Comparison of ENCODE assay signal across 8 cellular contexts in the genomic region with DNA sequence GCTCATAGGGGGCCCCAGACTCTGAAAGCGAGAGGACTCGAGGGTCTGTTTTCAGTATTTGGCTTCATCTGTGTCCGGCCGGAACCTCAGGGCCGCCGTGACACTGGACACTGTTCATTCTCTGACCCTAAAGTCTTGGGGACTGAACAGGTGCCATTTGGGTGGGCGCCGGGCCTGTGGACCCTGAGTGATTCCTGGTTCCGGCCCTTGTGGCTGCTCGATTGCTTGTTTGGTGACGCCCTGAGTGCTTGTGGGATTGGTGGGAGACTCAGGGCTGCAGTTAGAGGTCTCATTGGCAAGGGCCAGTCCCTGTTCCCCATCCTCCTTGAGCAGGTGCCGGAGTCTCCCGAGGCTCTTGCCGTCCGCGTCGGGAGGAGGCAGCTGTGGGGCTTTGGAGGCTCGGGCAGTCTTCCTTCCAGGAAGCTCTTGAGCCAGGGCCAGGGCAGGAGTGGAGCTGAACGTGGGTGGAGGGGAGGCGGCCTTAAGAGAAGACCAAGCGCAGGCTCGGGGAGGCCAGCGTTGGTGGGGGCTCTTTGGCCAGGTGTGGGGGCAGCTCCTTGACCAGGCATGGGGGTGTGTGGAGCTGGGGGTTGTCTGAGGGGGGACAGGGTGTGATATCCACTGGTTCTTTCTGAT. TPM values are rescaled to one million over a fixed set of nuclear protein-coding genes. Genes with fewer than 3 reads are reported as not detected.
DNase-seq lines count a peak whose midpoint lies in the region; ATAC-seq, FAIRE-seq and TF ChIP-seq lines count a peak whose summit lies in the region.

No MANE protein-coding gene starts in this region.

- intact Hi-C loops in activated naive CD4-positive, alpha-beta T cell treated with anti-CD3 and anti-CD28 coated beads for 36 hours (cut with micrococcal nuclease), result no loop called here
- intact Hi-C loops in upper lobe of right lung (cut with DNase I), result no loop called here

- 84% methylated on average over 23 of the region's 23 CpGs for WGBS in mesenchymal stem cell

- no peak overlapping the region for H3K18ac ChIP-seq in mesenchymal stem cell (ENCODE audit: low read depth in 1 of 2, low read length in 2 of 2)

- no peak overlapping the region for H2BK120ac ChIP-seq in mesenchymal stem cell (ENCODE audit: low read depth, low read length)

- H2BK5ac ChIP-seq in mesenchymal stem cell (ENCODE audit: low read depth, low read length, poor library complexity, severe bottlenecking), result no peak overlapping the region

- peak; percentile 29 for ATAC-seq in upper lobe of right lung
- ATAC-seq in activated CD4-positive, CD25-positive, alpha-beta regulatory T cell treated with anti-CD3 and anti-CD28 coated beads, Interleukin-2, amount 50 U/mL, for 24 hours, result no peak

- CTCF ChIA-PET in activated naive CD4-positive, alpha-beta T cell treated with anti-CD3 and anti-CD28 coated beads for 36 hours (lab: Charles Lee), result interaction anchor here (0.6 kb wide), 1 partner anchor 112 kb away, joined by 3 read pairs; no protein-coding TSS in a partner anchor

- no peaks in the 10 kb centered on the region for H3K9me3 ChIP-seq in mesenchymal stem cell (ENCODE audit: control insufficient read depth, low read length)
- no peaks in the 10 kb centered on the region for H3K9me3 ChIP-seq in upper lobe of right lung

- H3K4me1 Mint-ChIP-seq in activated naive CD4-positive, alpha-beta T cell treated with anti-CD3 and anti-CD28 coated beads for 36 hours (ENCODE audit: low read depth), result peaks cover 35% of the 10 kb centered on the region

- H3K27ac Mint-ChIP-seq in activated naive CD4-positive, alpha-beta T cell treated with anti-CD3 and anti-CD28 coated beads for 36 hours, result no peak overlapping the region

- H2AFZ ChIP-seq in mesenchymal stem cell (ENCODE audit: low read depth, low read length), result no peak overlapping the region

- no peak for FAIRE-seq in urothelium cell line (lab: Jason Lieb, UNC)

- no peak overlapping the region for H2BK12ac ChIP-seq in mesenchymal stem cell (ENCODE audit: low read length in 2 of 2)

- peak overlapping the region; percentile 96 for H3K9ac ChIP-seq in mesenchymal stem cell (ENCODE audit: low read length)

- H3K4me1 ChIP-seq in mesenchymal stem cell (ENCODE audit: control insufficient read depth, insufficient read depth, low read depth, low read length) (peaks cover 45% of the 10 kb centered on the region), upper lobe of right lung (peaks cover 46% of the 10 kb centered on the region)

- no peaks in the 10 kb centered on the region for H3K79me1 ChIP-seq in mesenchymal stem cell (replicated peaks; ENCODE audit: low read length, poor library complexity, severe bottlenecking)

- H3K36me3 Mint-ChIP-seq in activated naive CD4-positive, alpha-beta T cell treated with anti-CD3 and anti-CD28 coated beads for 36 hours (ENCODE audit: low read depth), result peaks cover 51% of the 10 kb centered on the region

- H3K23ac ChIP-seq in mesenchymal stem cell (ENCODE audit: low read length in 2 of 2), result no peak overlapping the region

- H3K4me2 ChIP-seq in mesenchymal stem cell (ENCODE audit: low read length, poor library complexity, severe bottlenecking), result peak overlapping the region; percentile 62

- no peak overlapping the region for H2AK5ac ChIP-seq in mesenchymal stem cell (ENCODE audit: low read length, severe bottlenecking)

- no peak overlapping the region for H3K14ac ChIP-seq in mesenchymal stem cell (ENCODE audit: low read length in 2 of 2)

- H3K4me3 Mint-ChIP-seq in activated naive CD4-positive, alpha-beta T cell treated with anti-CD3 and anti-CD28 coated beads for 36 hours, result peak overlapping the region; percentile 15

- H2BK15ac ChIP-seq in mesenchymal stem cell (ENCODE audit: low read depth, poor library complexity, severe bottlenecking), result no peak overlapping the region

- no peak overlapping the region for H4K91ac ChIP-seq in mesenchymal stem cell (ENCODE audit: low read length)

- no peak for DNase-seq in activated naive CD4-positive, alpha-beta T cell treated with anti-CD3 and anti-CD28 coated beads for 36 hours
- no peak for DNase-seq in activated naive CD4-positive, alpha-beta T cell treated with Interleukin-2 at 50 U/mL for 16 hours
- DNase-seq in choroid plexus epithelial cell (ENCODE audit: low read depth) (peak; percentile 64), mesenchymal stem cell (no peak), upper lobe of right lung (peak; percentile 88), urothelium cell line (ENCODE audit: low spot score) (no peak), GM19238 (ENCODE audit: insufficient read length, low spot score) (no peak)

- H3K27ac ChIP-seq in mesenchymal stem cell (ENCODE audit: low read length, poor library complexity, severe bottlenecking) (no peak overlapping the region), upper lobe of right lung (peak overlapping the region; percentile 61)

- TF ChIP-seq CTCF in choroid plexus epithelial cell (conservative IDR thresholded peaks at IDR 0.05; ENCODE audit: low read depth, low read length), result no peak
- no peak for TF ChIP-seq CTCF in upper lobe of right lung (IDR thresholded peaks at IDR 0.05)

- H3K4me3 ChIP-seq in choroid plexus epithelial cell (ENCODE audit: low read depth, low read length) (peak overlapping the region; percentile 28), mesenchymal stem cell (ENCODE audit: insufficient read depth in 1 of 2, low read depth in 1 of 2, low read length in 2 of 2) (peak overlapping the region in 1 of 2 experiments; percentile 96), upper lobe of right lung (peak overlapping the region; percentile 83)

- no peaks in the 10 kb centered on the region for H3K27me3 ChIP-seq in mesenchymal stem cell (ENCODE audit: control insufficient read depth in 1 of 2, insufficient read depth in 1 of 2, low read length in 2 of 2)
- H3K27me3 ChIP-seq in upper lobe of right lung, result no peaks in the 10 kb centered on the region

- H3K9me3 Mint-ChIP-seq in activated naive CD4-positive, alpha-beta T cell treated with anti-CD3 and anti-CD28 coated beads for 36 hours, result no peaks in the 10 kb centered on the region

- H3K4ac ChIP-seq in mesenchymal stem cell (ENCODE audit: low read depth in 1 of 2, low read length in 2 of 2), result no peak overlapping the region

- H3K27me3 Mint-ChIP-seq in activated naive CD4-positive, alpha-beta T cell treated with anti-CD3 and anti-CD28 coated beads for 36 hours (ENCODE audit: low read depth), result no peaks in the 10 kb centered on the region

- no peak overlapping the region for H4K8ac ChIP-seq in mesenchymal stem cell (ENCODE audit: low read length)

- H3K36me3 ChIP-seq in mesenchymal stem cell (ENCODE audit: control insufficient read depth in 1 of 2, insufficient read depth in 2 of 2, low read depth in 1 of 2, low read length in 2 of 2) (peaks cover 43 to 81% of the 10 kb centered on the region in 2 experiments), upper lobe of right lung (peaks cover 71% of the 10 kb centered on the region)

RNA-seq across cellular contexts. Expression of gene PTBP1, which starts 4.7 kb away (rescaled TPM):
- 100 to 1,000 TPM; 510 to 532 TPM for total RNA-seq in activated naive CD4-positive, alpha-beta T cell treated with anti-CD3 and anti-CD28 coated beads for 36 hours
- 233 TPM for polyA plus RNA-seq in mesenchymal stem cell (2013, experiment 1 of 2)
- polyA plus RNA-seq in mesenchymal stem cell (2013, experiment 2 of 2), result 242 TPM
- total RNA-seq in upper lobe of right lung, result 245 TPM

RNA-seq across cellular contexts. Expression of gene PLPPR3, which starts 19.8 kb away (rescaled TPM):
- total RNA-seq in activated naive CD4-positive, alpha-beta T cell treated with anti-CD3 and anti-CD28 coated beads for 36 hours, result not detected
- 3.2 TPM for polyA plus RNA-seq in mesenchymal stem cell (2013, experiment 1 of 2)
- polyA plus RNA-seq in mesenchymal stem cell (2013, experiment 2 of 2), result 2.9 TPM
- 0.46 TPM for total RNA-seq in upper lobe of right lung

RNA-seq across cellular contexts. Expression of gene AZU1, which starts 25.7 kb away (rescaled TPM):
- total RNA-seq in activated naive CD4-positive, alpha-beta T cell treated with anti-CD3 and anti-CD28 coated beads for 36 hours, result not detected
- 0.15 TPM for polyA plus RNA-seq in mesenchymal stem cell (2013, experiment 1 of 2)
- 0.05 TPM for polyA plus RNA-seq in mesenchymal stem cell (2013, experiment 2 of 2)
- total RNA-seq in upper lobe of right lung, result 0.75 TPM

RNA-seq across cellular contexts. Expression of gene PRTN3, which starts 38.8 kb away (rescaled TPM):
- not detected for total RNA-seq in activated naive CD4-positive, alpha-beta T cell treated with anti-CD3 and anti-CD28 coated beads for 36 hours
- polyA plus RNA-seq in mesenchymal stem cell (2013, experiment 1 of 2), result 0.07 TPM
- polyA plus RNA-seq in mesenchymal stem cell (2013, experiment 2 of 2), result 0.04 TPM
- total RNA-seq in upper lobe of right lung, result not detected

RNA-seq across cellular contexts. Expression of gene ELANE, which starts 50.1 kb away (rescaled TPM):
- not detected for total RNA-seq in activated naive CD4-positive, alpha-beta T cell treated with anti-CD3 and anti-CD28 coated beads for 36 hours
- not detected for polyA plus RNA-seq in mesenchymal stem cell (2013, experiment 1 of 2)
- 0.11 TPM for polyA plus RNA-seq in mesenchymal stem cell (2013, experiment 2 of 2)
- 0.52 TPM for total RNA-seq in upper lobe of right lung

Comparison
In these comparisons a context has a peak if more than half of its experiments do, and no peak if none do; other contexts are left out.
1. DNase-seq: peak in choroid plexus epithelial cell (single experiment) and upper lobe of right lung (single experiment); none in activated naive CD4-positive, alpha-beta T cell treated with anti-CD3 and anti-CD28 coated beads for 36 hours (single experiment), activated naive CD4-positive, alpha-beta T cell treated with Interleukin-2 at 50 U/mL for 16 hours (single experiment), mesenchymal stem cell (single experiment), urothelium cell line (single experiment) and GM19238 (single experiment).